1 cellular context compared by ENCODE assay signal in genomic region chr14:22265319-22266140, GRCh38.
TF ChIP-seq lines count a peak whose summit lies in the region.

No MANE protein-coding gene starts in this region.

TF ChIP-seq in IMR-90, 13 proteins besides CTCF, POLR2A, EP300 and RAD21:
- TF ChIP-seq RCOR1 (IDR thresholded peaks at IDR 0.05; ENCODE audit: insufficient replicate concordance, low read length) (no peak), RFX5 (IDR thresholded peaks at IDR 0.05; ENCODE audit: low read depth, low read length) (no peak), SMC3 (IDR thresholded peaks at IDR 0.05; ENCODE audit: low read depth, low read length) (no peak), MAZ (IDR thresholded peaks at IDR 0.05; ENCODE audit: borderline replicate concordance, low read depth, low read length) (no peak), ELK1 (IDR thresholded peaks at IDR 0.05; ENCODE audit: borderline replicate concordance, low read depth, low read length) (no peak), MXI1 (IDR thresholded peaks at IDR 0.05; ENCODE audit: borderline replicate concordance, low read depth, low read length) (no peak)
